Comparison of ENCODE assay signal across 15 cellular contexts in the genomic region with DNA sequence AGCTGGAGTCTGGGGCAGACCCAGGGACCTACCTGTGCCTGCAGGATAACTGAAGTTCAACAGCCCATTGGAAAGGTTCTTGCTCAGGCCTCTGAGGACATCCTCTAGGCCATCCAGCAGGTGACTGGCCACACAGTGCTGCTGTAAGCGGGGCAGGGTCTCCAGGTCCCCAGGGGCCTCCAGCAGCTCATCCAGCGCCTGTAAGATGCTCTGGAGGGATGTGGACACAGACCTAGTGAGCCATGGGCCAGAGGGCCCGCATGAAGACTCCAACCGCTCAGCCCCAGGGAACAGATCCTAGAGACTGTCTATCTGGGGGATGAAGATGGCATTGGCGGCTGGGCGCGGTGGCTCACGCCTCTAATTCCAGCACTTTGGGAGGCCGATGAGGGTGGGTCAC. TPM values are rescaled to one million over a fixed set of nuclear protein-coding genes. Genes with fewer than 3 reads are reported as not detected.
DNase-seq lines count a peak whose midpoint lies in the region; ATAC-seq and TF ChIP-seq lines count a peak whose summit lies in the region.
"Had no signal": no experiment of that assay in that cellular context is flagged by ENCODE, and none has a peak within 500 bp of the region (broad histone marks: within the 10 kb centered on the region; RNA-seq: fewer than 3 reads in every experiment).

No MANE protein-coding gene starts in this region.

- DNase-seq in endothelial cell (ENCODE audit: low spot score) (no peak), lower lobe of right lung (peak; percentile 14), posterior vena cava (ENCODE audit: low spot score) (peak; percentile 58), NCI-H2196 treated with DMSO at 0.1 percent for 48 hours (lab: John Stamatoyannopoulos, UW; ENCODE audit: unreplicated experiment) (no peak), NCI-H1417 treated with DMSO at 0.1 percent for 48 hours (lab: John Stamatoyannopoulos, UW) (no peak)
- no peak for DNase-seq in activated naive CD8-positive, alpha-beta T cell treated with anti-CD3 and anti-CD28 coated beads, Interleukin-2, amount 50 U/mL, for 24 hours
- DNase-seq: C1 segment of cervical spinal cord; CD4-positive, alpha-beta T cell; DMS79; GM23248; H7 had no signal

- H3K4me1 ChIP-seq in lower lobe of right lung, result no peaks in the 10 kb centered on the region

- peaks cover 4% of the 10 kb centered on the region for H3K4me1 Mint-ChIP-seq in endothelial cell (ENCODE audit: unreplicated experiment)
- H3K4me1 Mint-ChIP-seq in activated naive CD8-positive, alpha-beta T cell treated with anti-CD3 and anti-CD28 coated beads, Interleukin-2, amount 50 U/mL, for 24 hours, result peaks cover 2% of the 10 kb centered on the region
- H3K4me1 Mint-ChIP-seq: B cell had no signal

- H3K9me3 Mint-ChIP-seq in endothelial cell (ENCODE audit: unreplicated experiment), result peaks cover 4% of the 10 kb centered on the region
- H3K9me3 Mint-ChIP-seq in activated naive CD8-positive, alpha-beta T cell treated with anti-CD3 and anti-CD28 coated beads, Interleukin-2, amount 50 U/mL, for 24 hours, result no peaks in the 10 kb centered on the region

- H3K27ac ChIP-seq in lower lobe of right lung, result no peak overlapping the region
- H3K27ac ChIP-seq: GM23248 had no signal

- no peak overlapping the region for H3K4me3 ChIP-seq in lower lobe of right lung
- H3K4me3 ChIP-seq: GM12878, GM23248 had no signal

- peaks cover 6% of the 10 kb centered on the region for H3K36me3 ChIP-seq in lower lobe of right lung

- H3K36me3 Mint-ChIP-seq in endothelial cell (ENCODE audit: low read depth, unreplicated experiment), result peaks cover 6% of the 10 kb centered on the region
- H3K36me3 Mint-ChIP-seq in activated naive CD8-positive, alpha-beta T cell treated with anti-CD3 and anti-CD28 coated beads, Interleukin-2, amount 50 U/mL, for 24 hours (ENCODE audit: low read depth), result peaks cover 4% of the 10 kb centered on the region

- peak overlapping the region; percentile 81 for H3K27ac Mint-ChIP-seq in endothelial cell (ENCODE audit: unreplicated experiment)
- no peak overlapping the region for H3K27ac Mint-ChIP-seq in activated naive CD8-positive, alpha-beta T cell treated with anti-CD3 and anti-CD28 coated beads, Interleukin-2, amount 50 U/mL, for 24 hours
- H3K27ac Mint-ChIP-seq: B cell; CD4-positive, alpha-beta T cell had no signal

- peak overlapping the region; percentile 80 for H3K4me3 Mint-ChIP-seq in endothelial cell (ENCODE audit: unreplicated experiment)
- H3K4me3 Mint-ChIP-seq in activated naive CD8-positive, alpha-beta T cell treated with anti-CD3 and anti-CD28 coated beads, Interleukin-2, amount 50 U/mL, for 24 hours, result no peak overlapping the region
- H3K4me3 Mint-ChIP-seq: B cell; CD4-positive, alpha-beta T cell had no signal

- intact Hi-C loops in lower lobe of right lung (cut with DNase I) (no loop called here), posterior vena cava (cut with DNase I) (no loop called here)

- TF ChIP-seq CTCF in endothelial cell (IDR thresholded peaks at IDR 0.05; ENCODE audit: unreplicated experiment) (no peak), lower lobe of right lung (IDR thresholded peaks at IDR 0.05) (no peak)

- H3K27me3 Mint-ChIP-seq in endothelial cell (ENCODE audit: unreplicated experiment), result peaks cover 13% of the 10 kb centered on the region
- peaks cover 7% of the 10 kb centered on the region for H3K27me3 Mint-ChIP-seq in activated naive CD8-positive, alpha-beta T cell treated with anti-CD3 and anti-CD28 coated beads, Interleukin-2, amount 50 U/mL, for 24 hours

- peaks cover 4% of the 10 kb centered on the region for H3K27me3 ChIP-seq in lower lobe of right lung (ENCODE audit: low read depth)

- no peaks in the 10 kb centered on the region for H3K9me3 ChIP-seq in lower lobe of right lung

- ATAC-seq in lower lobe of right lung (no peak), HG02852 (IDR thresholded peaks at IDR 0.05; ENCODE audit: unreplicated experiment) (no peak)
- no peak for ATAC-seq in activated naive CD8-positive, alpha-beta T cell treated with anti-CD3 and anti-CD28 coated beads, Interleukin-2, amount 50 U/mL, for 24 hours
- ATAC-seq: GM12878 had no signal

RNA-seq across cellular contexts. Expression of a gene that starts 14.0 kb away (rescaled TPM):
- total RNA-seq in endothelial cell (ENCODE audit: unreplicated experiment), result 1.2 TPM
- total RNA-seq in lower lobe of right lung, result 19.9 TPM
- 1 to 10 TPM; 4.0 to 4.3 TPM for total RNA-seq in posterior vena cava
- total RNA-seq: G401, GM23248, H7 had no signal

Comparison
In these comparisons a context has a peak if more than half of its experiments do, and no peak if none do; other contexts are left out.
1. DNase-seq: peak in lower lobe of right lung (single experiment) and posterior vena cava (single experiment); none in endothelial cell (single experiment), NCI-H2196 treated with DMSO at 0.1 percent for 48 hours (single experiment), NCI-H1417 treated with DMSO at 0.1 percent for 48 hours (single experiment) and activated naive CD8-positive, alpha-beta T cell treated with anti-CD3 and anti-CD28 coated beads, Interleukin-2, amount 50 U/mL, for 24 hours (single experiment).